ENCODE assay signal across 8 cellular contexts in genomic region chr7:117871778-117872538, GRCh38. TPM values are rescaled to one million over a fixed set of nuclear protein-coding genes. Genes with fewer than 3 reads are reported as not detected.
DNase-seq lines count a peak whose midpoint lies in the region; ATAC-seq and TF ChIP-seq lines count a peak whose summit lies in the region.

No MANE protein-coding gene starts in this region.

- H3K36me3 ChIP-seq in GM23338 (ENCODE audit: insufficient read depth) = no peaks in the 10 kb centered on the region
- H3K36me3 ChIP-seq in rectal smooth muscle tissue (ENCODE audit: control insufficient read depth, insufficient read depth, low read length) = no peaks in the 10 kb centered on the region

- H3K9me2 ChIP-seq in GM23338 (ENCODE audit: insufficient read depth) = no peaks in the 10 kb centered on the region

- H3F3A ChIP-seq in GM23338 (replicated peaks; ENCODE audit: low read depth) = no peaks in the 10 kb centered on the region

- peaks cover 50% of the 10 kb centered on the region for H3K79me2 ChIP-seq in GM23338 (replicated peaks; ENCODE audit: insufficient read depth)

- DNase-seq in GM23338 (ENCODE audit: low spot score) = peak; percentile 72
- DNase-seq in hypothalamus (lab: John Stamatoyannopoulos, UW) = peak in 42 of 51 donors; percentile 11 to 90 (median 43)
- DNase-seq in erythroblast (lab: John Stamatoyannopoulos, UW) = no peak
- no peak for DNase-seq in NCI-H2107 (lab: John Stamatoyannopoulos, UW)
- no peak for DNase-seq in HT-29 (ENCODE audit: low spot score)

- H3K4me3 ChIP-seq in GM23338 (peak overlapping the region; percentile 76), rectal smooth muscle tissue (ENCODE audit: low read length) (peak overlapping the region; percentile 81)

- H3K27me3 ChIP-seq in GM23338 (ENCODE audit: insufficient read depth) (no peaks in the 10 kb centered on the region), rectal smooth muscle tissue (ENCODE audit: control insufficient read depth, insufficient read depth, low read length) (no peaks in the 10 kb centered on the region)

- peak overlapping the region; percentile 83 for H3K4me3 Mint-ChIP-seq in GM23338
- peak overlapping the region; percentile 29 for H3K4me3 Mint-ChIP-seq in activated T-helper 17 cell treated with anti-CD3 and anti-CD28 coated beads, Interleukin-2, amount 50 U/mL, for 72 hours

- peaks cover 69% of the 10 kb centered on the region for H3K4me1 ChIP-seq in GM23338 (ENCODE audit: insufficient read depth)
- H3K4me1 ChIP-seq in rectal smooth muscle tissue (ENCODE audit: control insufficient read depth, insufficient read depth, low read length) = no peaks in the 10 kb centered on the region

- no peaks in the 10 kb centered on the region; the same call in 2 of the 3 replicates for H3K36me3 Mint-ChIP-seq in GM23338 (ENCODE audit: low read depth)
- H3K36me3 Mint-ChIP-seq in activated T-helper 17 cell treated with anti-CD3 and anti-CD28 coated beads, Interleukin-2, amount 50 U/mL, for 72 hours (ENCODE audit: low read depth) = no peaks in the 10 kb centered on the region

- H3K4me1 Mint-ChIP-seq in GM23338 = peaks cover 83% of the 10 kb centered on the region
- peaks cover 16% of the 10 kb centered on the region for H3K4me1 Mint-ChIP-seq in activated T-helper 17 cell treated with anti-CD3 and anti-CD28 coated beads, Interleukin-2, amount 50 U/mL, for 72 hours

- H3K4me2 ChIP-seq in GM23338 = peak overlapping the region; percentile 89

- peaks cover 10% of the 10 kb centered on the region for H3K27me3 Mint-ChIP-seq in GM23338 (ENCODE audit: insufficient read depth, low read depth, poor library complexity)
- H3K27me3 Mint-ChIP-seq in activated T-helper 17 cell treated with anti-CD3 and anti-CD28 coated beads, Interleukin-2, amount 50 U/mL, for 72 hours = peaks cover 32% of the 10 kb centered on the region

- TF ChIP-seq CTCF in GM23338 (conservative IDR thresholded peaks at IDR 0.05; ENCODE audit: low read depth in 2 of 2) = no peak

- H3K9me3 Mint-ChIP-seq in GM23338 = no peaks in the 10 kb centered on the region
- H3K9me3 Mint-ChIP-seq in activated T-helper 17 cell treated with anti-CD3 and anti-CD28 coated beads, Interleukin-2, amount 50 U/mL, for 72 hours = no peaks in the 10 kb centered on the region

- peak; percentile 67 for ATAC-seq in GM23338
- ATAC-seq in activated T-helper 17 cell treated with anti-CD3 and anti-CD28 coated beads, Interleukin-2, amount 50 U/mL, for 72 hours (replicated peaks) = no peak
- ATAC-seq in GM18873 (IDR thresholded peaks at IDR 0.05; ENCODE audit: low FRiP score, unreplicated experiment) = no peak

- H4K20me1 ChIP-seq in GM23338 (replicated peaks; ENCODE audit: insufficient read depth) = no peaks in the 10 kb centered on the region

- H3K9ac ChIP-seq in rectal smooth muscle tissue (ENCODE audit: low read length) = no peak overlapping the region

- H3K27ac Mint-ChIP-seq in GM23338 = peak overlapping the region; percentile 60
- H3K27ac Mint-ChIP-seq in activated T-helper 17 cell treated with anti-CD3 and anti-CD28 coated beads, Interleukin-2, amount 50 U/mL, for 72 hours = no peak overlapping the region

- peak overlapping the region; percentile 28; the same call in 1 of the 2 replicates for H2AFZ ChIP-seq in GM23338

- no peak for TF ChIP-seq POLR2A in erythroblast (IDR thresholded peaks at IDR 0.05; ENCODE audit: low read length)

- no peak overlapping the region for H3K27ac ChIP-seq in GM23338 (ENCODE audit: low read depth)
- H3K27ac ChIP-seq in rectal smooth muscle tissue (ENCODE audit: low read depth, low read length) = no peak overlapping the region

TF ChIP-seq in GM23338, 12 proteins besides CTCF, POLR2A, EP300 and RAD21:
- TF ChIP-seq, protein P1, sequence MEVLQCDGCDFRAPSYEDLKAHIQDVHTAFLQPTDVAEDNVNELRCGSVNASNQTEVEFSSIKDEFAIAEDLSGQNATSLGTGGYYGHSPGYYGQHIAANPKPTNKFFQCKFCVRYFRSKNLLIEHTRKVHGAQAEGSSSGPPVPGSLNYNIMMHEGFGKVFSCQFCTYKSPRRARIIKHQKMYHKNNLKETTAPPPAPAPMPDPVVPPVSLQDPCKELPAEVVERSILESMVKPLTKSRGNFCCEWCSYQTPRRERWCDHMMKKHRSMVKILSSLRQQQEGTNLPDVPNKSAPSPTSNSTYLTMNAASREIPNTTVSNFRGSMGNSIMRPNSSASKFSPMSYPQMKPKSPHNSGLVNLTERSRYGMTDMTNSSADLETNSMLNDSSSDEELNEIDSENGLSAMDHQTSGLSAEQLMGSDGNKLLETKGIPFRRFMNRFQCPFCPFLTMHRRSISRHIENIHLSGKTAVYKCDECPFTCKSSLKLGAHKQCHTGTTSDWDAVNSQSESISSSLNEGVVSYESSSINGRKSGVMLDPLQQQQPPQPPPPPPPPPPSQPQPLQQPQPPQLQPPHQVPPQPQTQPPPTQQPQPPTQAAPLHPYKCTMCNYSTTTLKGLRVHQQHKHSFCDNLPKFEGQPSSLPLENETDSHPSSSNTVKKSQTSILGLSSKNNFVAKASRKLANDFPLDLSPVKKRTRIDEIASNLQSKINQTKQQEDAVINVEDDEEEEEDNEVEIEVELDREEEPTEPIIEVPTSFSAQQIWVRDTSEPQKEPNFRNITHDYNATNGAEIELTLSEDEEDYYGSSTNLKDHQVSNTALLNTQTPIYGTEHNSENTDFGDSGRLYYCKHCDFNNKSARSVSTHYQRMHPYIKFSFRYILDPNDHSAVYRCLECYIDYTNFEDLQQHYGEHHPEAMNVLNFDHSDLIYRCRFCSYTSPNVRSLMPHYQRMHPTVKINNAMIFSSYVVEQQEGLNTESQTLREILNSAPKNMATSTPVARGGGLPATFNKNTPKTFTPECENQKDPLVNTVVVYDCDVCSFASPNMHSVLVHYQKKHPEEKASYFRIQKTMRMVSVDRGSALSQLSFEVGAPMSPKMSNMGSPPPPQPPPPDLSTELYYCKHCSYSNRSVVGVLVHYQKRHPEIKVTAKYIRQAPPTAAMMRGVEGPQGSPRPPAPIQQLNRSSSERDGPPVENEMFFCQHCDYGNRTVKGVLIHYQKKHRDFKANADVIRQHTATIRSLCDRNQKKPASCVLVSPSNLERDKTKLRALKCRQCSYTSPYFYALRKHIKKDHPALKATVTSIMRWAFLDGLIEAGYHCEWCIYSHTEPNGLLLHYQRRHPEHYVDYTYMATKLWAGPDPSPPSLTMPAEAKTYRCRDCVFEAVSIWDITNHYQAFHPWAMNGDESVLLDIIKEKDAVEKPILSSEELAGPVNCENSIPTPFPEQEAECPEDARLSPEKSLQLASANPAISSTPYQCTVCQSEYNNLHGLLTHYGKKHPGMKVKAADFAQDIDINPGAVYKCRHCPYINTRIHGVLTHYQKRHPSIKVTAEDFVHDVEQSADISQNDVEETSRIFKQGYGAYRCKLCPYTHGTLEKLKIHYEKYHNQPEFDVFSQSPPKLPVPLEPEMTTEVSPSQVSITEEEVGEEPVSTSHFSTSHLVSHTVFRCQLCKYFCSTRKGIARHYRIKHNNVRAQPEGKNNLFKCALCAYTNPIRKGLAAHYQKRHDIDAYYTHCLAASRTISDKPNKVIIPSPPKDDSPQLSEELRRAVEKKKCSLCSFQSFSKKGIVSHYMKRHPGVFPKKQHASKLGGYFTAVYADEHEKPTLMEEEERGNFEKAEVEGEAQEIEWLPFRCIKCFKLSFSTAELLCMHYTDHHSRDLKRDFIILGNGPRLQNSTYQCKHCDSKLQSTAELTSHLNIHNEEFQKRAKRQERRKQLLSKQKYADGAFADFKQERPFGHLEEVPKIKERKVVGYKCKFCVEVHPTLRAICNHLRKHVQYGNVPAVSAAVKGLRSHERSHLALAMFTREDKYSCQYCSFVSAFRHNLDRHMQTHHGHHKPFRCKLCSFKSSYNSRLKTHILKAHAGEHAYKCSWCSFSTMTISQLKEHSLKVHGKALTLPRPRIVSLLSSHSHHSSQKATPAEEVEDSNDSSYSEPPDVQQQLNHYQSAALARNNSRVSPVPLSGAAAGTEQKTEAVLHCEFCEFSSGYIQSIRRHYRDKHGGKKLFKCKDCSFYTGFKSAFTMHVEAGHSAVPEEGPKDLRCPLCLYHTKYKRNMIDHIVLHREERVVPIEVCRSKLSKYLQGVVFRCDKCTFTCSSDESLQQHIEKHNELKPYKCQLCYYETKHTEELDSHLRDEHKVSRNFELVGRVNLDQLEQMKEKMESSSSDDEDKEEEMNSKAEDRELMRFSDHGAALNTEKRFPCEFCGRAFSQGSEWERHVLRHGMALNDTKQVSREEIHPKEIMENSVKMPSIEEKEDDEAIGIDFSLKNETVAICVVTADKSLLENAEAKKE (CRISPR knock-in tag; IDR thresholded peaks at IDR 0.05) = no peak
- 0 out of 2 replicates have a peak, but pooled peaks have one; percentile 33 for TF ChIP-seq POLR2AphosphoS5 (IDR thresholded peaks at IDR 0.05; ENCODE audit: low read depth)

RNA-seq across cellular contexts. Expression of gene CTTNBP2, which starts 1.3 kb away (rescaled TPM):
- total RNA-seq in GM23338 (2014; rRNA removed; shearing (Covaris generic)) = 22.7 and 26.8 TPM in 2 replicates
- polyA plus RNA-seq in GM23338 (2016; fragmentation: Nextera tagmentation; extraction: Ambion mirVana) = 30.7 and 31.7 TPM in 2 replicates
- under 1 TPM in 1 of 2 donors, not detected in 1; 0.40 TPM for total RNA-seq in activated T-helper 17 cell treated with anti-CD3 and anti-CD28 coated beads, Interleukin-2, amount 50 U/mL, for 72 hours
- total RNA-seq in HT-29 (2014; rRNA removed; shearing (Covaris generic)) = 1.0 and 1.1 TPM in 2 replicates

Comparison
In these comparisons a context has a peak if more than half of its experiments do, and no peak if none do; other contexts are left out.
1. DNase-seq: peak in GM23338 (single experiment) and hypothalamus (42 of 51); none in erythroblast (0 of 2), NCI-H2107 (single experiment) and HT-29 (single experiment).
2. RNA of gene CTTNBP2, which starts 1.3 kb away (total RNA-seq): 22.7 to 26.8 TPM in GM23338; 1.0 to 1.1 TPM in HT-29 and 0.40 TPM in activated T-helper 17 cell treated with anti-CD3 and anti-CD28 coated beads, Interleukin-2, amount 50 U/mL, for 72 hours; every median in the first group is over 10 times any median in the second.